Comparison of ENCODE assay signal across 15 cellular contexts in genomic region chr18:49959176-49959575, GRCh38.
A peak's percentile ranks its signal among the peaks of the same experiment; 100 is the strongest.
DNase-seq lines count a peak whose midpoint lies in the region; ATAC-seq lines count a peak whose summit lies in the region.
"Had no signal": no experiment of that assay in that cellular context is flagged by ENCODE, and none has a peak within 500 bp of the region (broad histone marks: within the 10 kb centered on the region; RNA-seq: fewer than 3 reads in every experiment).

No MANE protein-coding gene starts in this region.

- H2BK120ac ChIP-seq in mesendoderm (ENCODE audit: low read depth, low read length), result no peak overlapping the region

- H3K4me1 ChIP-seq in mesendoderm (ENCODE audit: control insufficient read depth, low read depth, low read length), result peaks cover 10% of the 10 kb centered on the region
- H3K4me1 ChIP-seq: adrenal gland, tibial nerve had no signal

- H2BK15ac ChIP-seq in mesendoderm (replicated peaks; ENCODE audit: low read depth), result no peak overlapping the region

- no peaks in the 10 kb centered on the region for H3K36me3 ChIP-seq in mesendoderm (ENCODE audit: control insufficient read depth, insufficient read depth, low read length)
- H3K36me3 ChIP-seq: adrenal gland, tibial nerve had no signal

- peak overlapping the region; percentile 12 for H2BK5ac ChIP-seq in mesendoderm (ENCODE audit: low read length)

- H3K18ac ChIP-seq in mesendoderm (ENCODE audit: low read length), result no peak overlapping the region

- no CpG with 5 or more reads among the region's 5 CpGs for WGBS in mesendoderm (ENCODE audit: extremely low coverage, insufficient coverage, low lambda C conversion rate)

- DNase-seq in activated CD4-positive, alpha-beta T cell treated with anti-CD3 and anti-CD28 coated beads for 48 hours, result peak; percentile 8
- DNase-seq in activated CD4-positive, alpha-beta T cell treated with anti-CD3 and anti-CD28 coated beads, Interleukin-2, amount 50 U/mL, for 48 hours, result no peak
- DNase-seq in mesendoderm, result peak; percentile 72
- no peak for DNase-seq in KG1 (lab: John Stamatoyannopoulos, UW)
- no peak for DNase-seq in midbrain (lab: John Stamatoyannopoulos, UW)
- DNase-seq in amygdala (lab: John Stamatoyannopoulos, UW), result no peak
- DNase-seq: adrenal gland; DND-41; effector memory CD4-positive, alpha-beta T cell; NCI-H2227 treated with DMSO at 0.1 percent for 48 hours had no signal

- no peak overlapping the region for H3K9ac ChIP-seq in mesendoderm (ENCODE audit: low read length)

- no peak overlapping the region for H3K23ac ChIP-seq in mesendoderm (ENCODE audit: low read length)

- no peak overlapping the region for H3K4me2 ChIP-seq in mesendoderm (ENCODE audit: low read length)

- no peak overlapping the region for H3K56ac ChIP-seq in mesendoderm (ENCODE audit: low read length)

- H3K79me2 ChIP-seq in mesendoderm (ENCODE audit: control insufficient read depth, insufficient read depth, low read length), result no peaks in the 10 kb centered on the region

- H3K27ac ChIP-seq in mesendoderm (ENCODE audit: low read depth, low read length), result peak overlapping the region; percentile 3
- H3K27ac ChIP-seq: adrenal gland, RWPE1, tibial nerve had no signal

- H3K27me3 ChIP-seq in mesendoderm (ENCODE audit: insufficient read depth, low read length, poor library complexity), result no peaks in the 10 kb centered on the region
- H3K27me3 ChIP-seq: adrenal gland, tibial nerve had no signal

- H4K5ac ChIP-seq in mesendoderm (ENCODE audit: low read length), result no peak overlapping the region

- no peak overlapping the region for H3K4ac ChIP-seq in mesendoderm (ENCODE audit: low read depth, low read length)

- H3K79me1 ChIP-seq in mesendoderm (ENCODE audit: low read length), result no peaks in the 10 kb centered on the region

- no peak overlapping the region for H3K4me3 ChIP-seq in mesendoderm (ENCODE audit: low read length)
- H3K4me3 ChIP-seq: adrenal gland, lung, tibial nerve had no signal

- ATAC-seq in GM19438 (IDR thresholded peaks at IDR 0.05; ENCODE audit: low read depth, unreplicated experiment) (peak; percentile 74), HG03139 (IDR thresholded peaks at IDR 0.05; ENCODE audit: unreplicated experiment) (peak; percentile 80)

- no peak overlapping the region for H4K8ac ChIP-seq in mesendoderm (ENCODE audit: low read depth, low read length)

- no peak overlapping the region for H2AK5ac ChIP-seq in mesendoderm (ENCODE audit: low read length)

Comparison
In these comparisons a context has a peak if more than half of its experiments do, and no peak if none do; other contexts are left out.
1. DNase-seq: peak in activated CD4-positive, alpha-beta T cell treated with anti-CD3 and anti-CD28 coated beads for 48 hours (single experiment) and mesendoderm (single experiment); none in activated CD4-positive, alpha-beta T cell treated with anti-CD3 and anti-CD28 coated beads, Interleukin-2, amount 50 U/mL, for 48 hours (0 of 2), KG1 (single experiment), midbrain (single experiment) and amygdala (0 of 56).